26 cellular contexts compared by ENCODE assay signal in genomic region chr3:47594792-47595191, GRCh38.
"Had no signal": no experiment of that assay in that cellular context is flagged by ENCODE, and none has a peak within 500 bp of the region (broad histone marks: within the 10 kb centered on the region; RNA-seq: fewer than 3 reads in every experiment).

No MANE protein-coding gene starts in this region.

- DNase-seq: activated CD4-positive, alpha-beta T cell treated with anti-CD3 and anti-CD28 coated beads for 4 hours; activated CD4-positive, alpha-beta T cell treated with anti-CD3 and anti-CD28 coated beads, Interleukin-2, amount 50 U/mL, for 48 hours; activated CD4-positive, CD25-positive, alpha-beta regulatory T cell; activated CD8-positive, alpha-beta memory T cell treated with anti-CD3 and anti-CD28 coated beads, Interleukin-2, amount 50 U/mL, for 48 hours; activated effector memory CD4-positive, alpha-beta T cell treated with Interleukin-2 at 50 U/mL for 16 hours; activated naive CD4-positive, alpha-beta T cell treated with anti-CD3 and anti-CD28 coated beads for 36 hours; activated naive CD8-positive, alpha-beta T cell treated with anti-CD3 and anti-CD28 coated beads, Interleukin-2, amount 10 ng/mL, durations not matched to agents 7 days and 5 days; activated T-cell treated with anti-CD3 and anti-CD28 coated beads, Interleukin-2, amount 50 U/mL, for 4 hours; amygdala; effector CD4-positive, alpha-beta T cell; glutamatergic neuron; lower lobe of right lung; naive thymus-derived CD8-positive, alpha-beta T cell; psoas muscle; stimulated activated CD4-positive, alpha-beta T cell treated with anti-CD3 and anti-CD28 coated beads, Interleukin-4, amount 100 ng/mL, for 24 hours; substantia nigra; T1000; tibial artery had no signal

- H3K9me3 ChIP-seq: lower lobe of right lung, psoas muscle, right atrium auricular region, tibial artery had no signal

- H3K27ac Mint-ChIP-seq: activated naive CD4-positive, alpha-beta T cell treated with anti-CD3 and anti-CD28 coated beads for 36 hours; activated naive CD8-positive, alpha-beta T cell treated with anti-CD3 and anti-CD28 coated beads, Interleukin-2, amount 10 ng/mL, durations not matched to agents 7 days and 5 days; mesothelial cell of epicardium; stimulated activated naive CD8-positive, alpha-beta T cell treated with anti-CD3 and anti-CD28 coated beads, Interleukin-15, Interleukin-2, amounts not matched to agents 100 ng/mL and 50 ng/mL, for 24 hours had no signal

- H3K4me1 ChIP-seq: lower lobe of right lung, psoas muscle, right atrium auricular region, tibial artery had no signal

- H3K9me3 Mint-ChIP-seq: activated naive CD4-positive, alpha-beta T cell treated with anti-CD3 and anti-CD28 coated beads for 36 hours; activated naive CD8-positive, alpha-beta T cell treated with anti-CD3 and anti-CD28 coated beads, Interleukin-2, amount 10 ng/mL, durations not matched to agents 7 days and 5 days; activated T-cell treated with anti-CD3 and anti-CD28 coated beads, Interleukin-2, amount 50 U/mL, for 4 hours; mesothelial cell of epicardium; naive thymus-derived CD8-positive, alpha-beta T cell; stimulated activated naive CD8-positive, alpha-beta T cell treated with anti-CD3 and anti-CD28 coated beads, Interleukin-15, Interleukin-2, amounts not matched to agents 100 ng/mL and 50 ng/mL, for 24 hours had no signal

- H3K4me3 ChIP-seq: cardiac muscle cell, hepatocyte, lower lobe of right lung, psoas muscle, right atrium auricular region, tibial artery had no signal

- H3K27me3 ChIP-seq: cardiac muscle cell, hepatocyte, right atrium auricular region, tibial artery had no signal

- H3K27me3 Mint-ChIP-seq: activated naive CD8-positive, alpha-beta T cell treated with anti-CD3 and anti-CD28 coated beads, Interleukin-2, amount 10 ng/mL, durations not matched to agents 7 days and 5 days; naive thymus-derived CD8-positive, alpha-beta T cell; stimulated activated naive CD8-positive, alpha-beta T cell treated with anti-CD3 and anti-CD28 coated beads, Interleukin-15, Interleukin-2, amounts not matched to agents 100 ng/mL and 50 ng/mL, for 24 hours had no signal

- H3K79me2 ChIP-seq: hepatocyte had no signal

- H3K4me2 ChIP-seq: hepatocyte had no signal

- ATAC-seq: activated T-cell treated with anti-CD3 and anti-CD28 coated beads, Interleukin-2, amount 50 U/mL, for 4 hours; esophagus mucosa; left lobe of liver; lower lobe of right lung; naive thymus-derived CD8-positive, alpha-beta T cell; psoas muscle had no signal

- H3K27ac ChIP-seq: cardiac muscle cell, hepatocyte, lower lobe of right lung, psoas muscle, right atrium auricular region, tibial artery had no signal

- FAIRE-seq: frontal cortex had no signal

- H2AFZ ChIP-seq: hepatocyte had no signal

- H3K4me3 Mint-ChIP-seq: activated naive CD4-positive, alpha-beta T cell treated with anti-CD3 and anti-CD28 coated beads for 36 hours; activated naive CD8-positive, alpha-beta T cell treated with anti-CD3 and anti-CD28 coated beads, Interleukin-2, amount 10 ng/mL, durations not matched to agents 7 days and 5 days; activated T-cell treated with anti-CD3 and anti-CD28 coated beads, Interleukin-2, amount 50 U/mL, for 4 hours; mesothelial cell of epicardium; stimulated activated naive CD8-positive, alpha-beta T cell treated with anti-CD3 and anti-CD28 coated beads, Interleukin-15, Interleukin-2, amounts not matched to agents 100 ng/mL and 50 ng/mL, for 24 hours had no signal

- H3K4me1 Mint-ChIP-seq: mesothelial cell of epicardium had no signal
